In the genomic region with DNA sequence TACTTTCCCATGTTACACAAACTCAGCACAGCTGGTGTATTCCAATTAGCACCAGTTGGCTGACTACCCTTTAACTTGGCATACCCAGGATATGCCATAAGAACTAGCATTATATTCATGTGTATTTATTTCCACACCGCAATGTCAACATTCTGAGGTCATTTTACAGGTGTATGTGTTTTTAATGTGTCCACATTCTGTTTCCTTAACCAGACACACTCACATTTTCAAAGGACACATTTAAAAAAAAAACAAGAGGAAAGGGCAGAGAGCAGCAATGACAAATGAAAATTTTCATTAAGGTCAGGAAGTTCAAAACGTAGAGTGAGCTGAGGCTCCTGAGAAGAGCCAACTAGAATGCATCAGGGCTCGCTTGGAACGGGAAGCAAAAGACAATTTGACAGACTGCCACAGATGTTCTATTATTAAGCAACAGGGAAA, we compare ENCODE assay signal across 1 cellular context.
A peak's percentile ranks its signal among the peaks of the same experiment; 100 is the strongest.
TF ChIP-seq lines count a peak whose summit lies in the region.

No MANE protein-coding gene starts in this region.

TF ChIP-seq in HepG2, 621 proteins besides CTCF, POLR2A, EP300 and RAD21 (continued from another document and continues in another):
- TF ChIP-seq, protein P1, sequence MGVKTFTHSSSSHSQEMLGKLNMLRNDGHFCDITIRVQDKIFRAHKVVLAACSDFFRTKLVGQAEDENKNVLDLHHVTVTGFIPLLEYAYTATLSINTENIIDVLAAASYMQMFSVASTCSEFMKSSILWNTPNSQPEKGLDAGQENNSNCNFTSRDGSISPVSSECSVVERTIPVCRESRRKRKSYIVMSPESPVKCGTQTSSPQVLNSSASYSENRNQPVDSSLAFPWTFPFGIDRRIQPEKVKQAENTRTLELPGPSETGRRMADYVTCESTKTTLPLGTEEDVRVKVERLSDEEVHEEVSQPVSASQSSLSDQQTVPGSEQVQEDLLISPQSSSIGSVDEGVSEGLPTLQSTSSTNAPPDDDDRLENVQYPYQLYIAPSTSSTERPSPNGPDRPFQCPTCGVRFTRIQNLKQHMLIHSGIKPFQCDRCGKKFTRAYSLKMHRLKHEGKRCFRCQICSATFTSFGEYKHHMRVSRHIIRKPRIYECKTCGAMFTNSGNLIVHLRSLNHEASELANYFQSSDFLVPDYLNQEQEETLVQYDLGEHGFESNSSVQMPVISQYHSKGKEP (CRISPR knock-in tag; IDR thresholded peaks at IDR 0.05) = no peak
- TF ChIP-seq RFX1 (IDR thresholded peaks at IDR 0.05) (no peak), SP1 (IDR thresholded peaks at IDR 0.05) (no peak), SP1 (CRISPR knock-in tag; IDR thresholded peaks at IDR 0.05) (no peak), ARNT (IDR thresholded peaks at IDR 0.05) (no peak), ZNF441 (CRISPR knock-in tag; IDR thresholded peaks at IDR 0.05; ENCODE audit: borderline replicate concordance) (no peak), ZNF33B (CRISPR knock-in tag; IDR thresholded peaks at IDR 0.05) (no peak), ZNF558 (CRISPR knock-in tag; IDR thresholded peaks at IDR 0.05; ENCODE audit: borderline replicate concordance) (no peak), FOXK2 (IDR thresholded peaks at IDR 0.05) (no peak), ZNF33A (CRISPR knock-in tag; IDR thresholded peaks at IDR 0.05; ENCODE audit: borderline replicate concordance) (no peak), RBFOX2 (IDR thresholded peaks at IDR 0.05; ENCODE audit: low read depth, low read length) (no peak), MAFF (IDR thresholded peaks at IDR 0.05; ENCODE audit: low read depth, low read length) (no peak), MED13 (CRISPR knock-in tag; IDR thresholded peaks at IDR 0.05) (no peak), ZNF230 (CRISPR knock-in tag; IDR thresholded peaks at IDR 0.05) (no peak), SKI (IDR thresholded peaks at IDR 0.05; ENCODE audit: partially characterized antibody) (no peak), ZNF776 (CRISPR knock-in tag; IDR thresholded peaks at IDR 0.05) (no peak), THYN1 (CRISPR knock-in tag; IDR thresholded peaks at IDR 0.05; ENCODE audit: borderline replicate concordance, low read depth) (no peak), HOXA9 (CRISPR knock-in tag; IDR thresholded peaks at IDR 0.05; ENCODE audit: borderline replicate concordance) (no peak), TGIF2 (CRISPR knock-in tag; IDR thresholded peaks at IDR 0.05) (no peak), ZNF619 (CRISPR knock-in tag; IDR thresholded peaks at IDR 0.05) (no peak), RFXAP (CRISPR knock-in tag; IDR thresholded peaks at IDR 0.05; ENCODE audit: borderline replicate concordance) (no peak), ZBTB20 (CRISPR knock-in tag; IDR thresholded peaks at IDR 0.05; ENCODE audit: borderline replicate concordance, low read depth) (no peak), RBAK (CRISPR knock-in tag; IDR thresholded peaks at IDR 0.05) (no peak), NR2F2 (IDR thresholded peaks at IDR 0.05; ENCODE audit: borderline replicate concordance, low read depth) (peak; percentile 89)
- TF ChIP-seq, protein P2, sequence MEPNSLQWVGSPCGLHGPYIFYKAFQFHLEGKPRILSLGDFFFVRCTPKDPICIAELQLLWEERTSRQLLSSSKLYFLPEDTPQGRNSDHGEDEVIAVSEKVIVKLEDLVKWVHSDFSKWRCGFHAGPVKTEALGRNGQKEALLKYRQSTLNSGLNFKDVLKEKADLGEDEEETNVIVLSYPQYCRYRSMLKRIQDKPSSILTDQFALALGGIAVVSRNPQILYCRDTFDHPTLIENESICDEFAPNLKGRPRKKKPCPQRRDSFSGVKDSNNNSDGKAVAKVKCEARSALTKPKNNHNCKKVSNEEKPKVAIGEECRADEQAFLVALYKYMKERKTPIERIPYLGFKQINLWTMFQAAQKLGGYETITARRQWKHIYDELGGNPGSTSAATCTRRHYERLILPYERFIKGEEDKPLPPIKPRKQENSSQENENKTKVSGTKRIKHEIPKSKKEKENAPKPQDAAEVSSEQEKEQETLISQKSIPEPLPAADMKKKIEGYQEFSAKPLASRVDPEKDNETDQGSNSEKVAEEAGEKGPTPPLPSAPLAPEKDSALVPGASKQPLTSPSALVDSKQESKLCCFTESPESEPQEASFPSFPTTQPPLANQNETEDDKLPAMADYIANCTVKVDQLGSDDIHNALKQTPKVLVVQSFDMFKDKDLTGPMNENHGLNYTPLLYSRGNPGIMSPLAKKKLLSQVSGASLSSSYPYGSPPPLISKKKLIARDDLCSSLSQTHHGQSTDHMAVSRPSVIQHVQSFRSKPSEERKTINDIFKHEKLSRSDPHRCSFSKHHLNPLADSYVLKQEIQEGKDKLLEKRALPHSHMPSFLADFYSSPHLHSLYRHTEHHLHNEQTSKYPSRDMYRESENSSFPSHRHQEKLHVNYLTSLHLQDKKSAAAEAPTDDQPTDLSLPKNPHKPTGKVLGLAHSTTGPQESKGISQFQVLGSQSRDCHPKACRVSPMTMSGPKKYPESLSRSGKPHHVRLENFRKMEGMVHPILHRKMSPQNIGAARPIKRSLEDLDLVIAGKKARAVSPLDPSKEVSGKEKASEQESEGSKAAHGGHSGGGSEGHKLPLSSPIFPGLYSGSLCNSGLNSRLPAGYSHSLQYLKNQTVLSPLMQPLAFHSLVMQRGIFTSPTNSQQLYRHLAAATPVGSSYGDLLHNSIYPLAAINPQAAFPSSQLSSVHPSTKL (CRISPR knock-in tag; IDR thresholded peaks at IDR 0.05) = peak; percentile 89
- TF ChIP-seq, protein P3, sequence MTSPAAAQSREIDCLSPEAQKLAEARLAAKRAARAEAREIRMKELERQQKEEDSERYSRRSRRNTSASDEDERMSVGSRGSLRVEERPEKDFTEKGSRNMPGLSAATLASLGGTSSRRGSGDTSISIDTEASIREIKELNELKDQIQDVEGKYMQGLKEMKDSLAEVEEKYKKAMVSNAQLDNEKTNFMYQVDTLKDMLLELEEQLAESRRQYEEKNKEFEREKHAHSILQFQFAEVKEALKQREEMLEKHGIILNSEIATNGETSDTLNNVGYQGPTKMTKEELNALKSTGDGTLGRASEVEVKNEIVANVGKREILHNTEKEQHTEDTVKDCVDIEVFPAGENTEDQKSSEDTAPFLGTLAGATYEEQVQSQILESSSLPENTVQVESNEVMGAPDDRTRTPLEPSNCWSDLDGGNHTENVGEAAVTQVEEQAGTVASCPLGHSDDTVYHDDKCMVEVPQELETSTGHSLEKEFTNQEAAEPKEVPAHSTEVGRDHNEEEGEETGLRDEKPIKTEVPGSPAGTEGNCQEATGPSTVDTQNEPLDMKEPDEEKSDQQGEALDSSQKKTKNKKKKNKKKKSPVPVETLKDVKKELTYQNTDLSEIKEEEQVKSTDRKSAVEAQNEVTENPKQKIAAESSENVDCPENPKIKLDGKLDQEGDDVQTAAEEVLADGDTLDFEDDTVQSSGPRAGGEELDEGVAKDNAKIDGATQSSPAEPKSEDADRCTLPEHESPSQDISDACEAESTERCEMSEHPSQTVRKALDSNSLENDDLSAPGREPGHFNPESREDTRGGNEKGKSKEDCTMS (CRISPR knock-in tag; conservative IDR thresholded peaks at IDR 0.05) = no peak
- TF ChIP-seq, protein P4, sequence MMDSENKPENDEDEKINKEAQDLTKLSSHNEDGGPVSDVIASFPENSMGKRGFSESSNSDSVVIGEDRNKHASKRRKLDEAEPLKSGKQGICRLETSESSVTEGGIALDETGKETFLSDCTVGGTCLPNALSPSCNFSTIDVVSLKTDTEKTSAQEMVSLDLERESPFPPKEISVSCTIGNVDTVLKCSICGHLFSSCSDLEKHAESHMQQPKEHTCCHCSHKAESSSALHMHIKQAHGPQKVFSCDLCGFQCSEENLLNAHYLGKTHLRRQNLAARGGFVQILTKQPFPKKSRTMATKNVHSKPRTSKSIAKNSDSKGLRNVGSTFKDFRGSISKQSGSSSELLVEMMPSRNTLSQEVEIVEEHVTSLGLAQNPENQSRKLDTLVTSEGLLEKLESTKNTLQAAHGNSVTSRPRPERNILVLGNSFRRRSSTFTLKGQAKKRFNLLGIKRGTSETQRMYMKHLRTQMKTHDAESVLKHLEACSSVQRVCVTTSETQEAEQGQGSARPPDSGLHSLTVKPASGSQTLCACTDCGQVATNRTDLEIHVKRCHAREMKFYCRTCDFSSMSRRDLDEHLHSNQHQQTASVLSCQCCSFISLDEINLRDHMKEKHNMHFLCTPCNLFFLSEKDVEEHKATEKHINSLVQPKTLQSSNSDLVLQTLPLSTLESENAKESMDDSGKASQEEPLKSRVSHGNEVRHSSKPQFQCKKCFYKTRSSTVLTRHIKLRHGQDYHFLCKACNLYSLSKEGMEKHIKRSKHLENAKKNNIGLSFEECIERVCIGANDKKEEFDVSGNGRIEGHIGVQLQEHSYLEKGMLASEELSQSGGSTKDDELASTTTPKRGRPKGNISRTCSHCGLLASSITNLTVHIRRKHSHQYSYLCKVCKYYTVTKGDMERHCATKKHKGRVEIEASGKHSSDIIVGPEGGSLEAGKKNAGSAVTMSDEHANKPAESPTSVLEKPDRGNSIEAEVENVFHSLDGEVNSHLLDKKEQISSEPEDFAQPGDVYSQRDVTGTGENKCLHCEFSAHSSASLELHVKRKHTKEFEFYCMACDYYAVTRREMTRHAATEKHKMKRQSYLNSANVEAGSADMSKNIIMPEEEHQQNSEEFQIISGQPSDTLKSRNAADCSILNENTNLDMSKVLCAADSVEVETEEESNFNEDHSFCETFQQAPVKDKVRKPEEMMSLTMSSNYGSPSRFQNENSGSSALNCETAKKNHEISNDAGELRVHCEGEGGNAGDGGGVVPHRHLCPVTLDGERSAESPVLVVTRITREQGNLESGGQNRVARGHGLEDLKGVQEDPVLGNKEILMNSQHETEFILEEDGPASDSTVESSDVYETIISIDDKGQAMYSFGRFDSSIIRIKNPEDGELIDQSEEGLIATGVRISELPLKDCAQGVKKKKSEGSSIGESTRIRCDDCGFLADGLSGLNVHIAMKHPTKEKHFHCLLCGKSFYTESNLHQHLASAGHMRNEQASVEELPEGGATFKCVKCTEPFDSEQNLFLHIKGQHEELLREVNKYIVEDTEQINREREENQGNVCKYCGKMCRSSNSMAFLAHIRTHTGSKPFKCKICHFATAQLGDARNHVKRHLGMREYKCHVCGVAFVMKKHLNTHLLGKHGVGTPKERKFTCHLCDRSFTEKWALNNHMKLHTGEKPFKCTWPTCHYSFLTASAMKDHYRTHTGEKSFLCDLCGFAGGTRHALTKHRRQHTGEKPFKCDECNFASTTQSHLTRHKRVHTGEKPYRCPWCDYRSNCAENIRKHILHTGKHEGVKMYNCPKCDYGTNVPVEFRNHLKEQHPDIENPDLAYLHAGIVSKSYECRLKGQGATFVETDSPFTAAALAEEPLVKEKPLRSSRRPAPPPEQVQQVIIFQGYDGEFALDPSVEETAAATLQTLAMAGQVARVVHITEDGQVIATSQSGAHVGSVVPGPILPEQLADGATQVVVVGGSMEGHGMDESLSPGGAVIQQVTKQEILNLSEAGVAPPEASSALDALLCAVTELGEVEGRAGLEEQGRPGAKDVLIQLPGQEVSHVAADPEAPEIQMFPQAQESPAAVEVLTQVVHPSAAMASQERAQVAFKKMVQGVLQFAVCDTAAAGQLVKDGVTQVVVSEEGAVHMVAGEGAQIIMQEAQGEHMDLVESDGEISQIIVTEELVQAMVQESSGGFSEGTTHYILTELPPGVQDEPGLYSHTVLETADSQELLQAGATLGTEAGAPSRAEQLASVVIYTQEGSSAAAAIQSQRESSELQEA (CRISPR knock-in tag; IDR thresholded peaks at IDR 0.05; ENCODE audit: not compliant biosample characterization) = no peak
- TF ChIP-seq, protein P5, sequence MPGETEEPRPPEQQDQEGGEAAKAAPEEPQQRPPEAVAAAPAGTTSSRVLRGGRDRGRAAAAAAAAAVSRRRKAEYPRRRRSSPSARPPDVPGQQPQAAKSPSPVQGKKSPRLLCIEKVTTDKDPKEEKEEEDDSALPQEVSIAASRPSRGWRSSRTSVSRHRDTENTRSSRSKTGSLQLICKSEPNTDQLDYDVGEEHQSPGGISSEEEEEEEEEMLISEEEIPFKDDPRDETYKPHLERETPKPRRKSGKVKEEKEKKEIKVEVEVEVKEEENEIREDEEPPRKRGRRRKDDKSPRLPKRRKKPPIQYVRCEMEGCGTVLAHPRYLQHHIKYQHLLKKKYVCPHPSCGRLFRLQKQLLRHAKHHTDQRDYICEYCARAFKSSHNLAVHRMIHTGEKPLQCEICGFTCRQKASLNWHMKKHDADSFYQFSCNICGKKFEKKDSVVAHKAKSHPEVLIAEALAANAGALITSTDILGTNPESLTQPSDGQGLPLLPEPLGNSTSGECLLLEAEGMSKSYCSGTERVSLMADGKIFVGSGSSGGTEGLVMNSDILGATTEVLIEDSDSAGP (CRISPR knock-in tag; IDR thresholded peaks at IDR 0.05; ENCODE audit: borderline replicate concordance) = no peak
- TF ChIP-seq, protein P6, sequence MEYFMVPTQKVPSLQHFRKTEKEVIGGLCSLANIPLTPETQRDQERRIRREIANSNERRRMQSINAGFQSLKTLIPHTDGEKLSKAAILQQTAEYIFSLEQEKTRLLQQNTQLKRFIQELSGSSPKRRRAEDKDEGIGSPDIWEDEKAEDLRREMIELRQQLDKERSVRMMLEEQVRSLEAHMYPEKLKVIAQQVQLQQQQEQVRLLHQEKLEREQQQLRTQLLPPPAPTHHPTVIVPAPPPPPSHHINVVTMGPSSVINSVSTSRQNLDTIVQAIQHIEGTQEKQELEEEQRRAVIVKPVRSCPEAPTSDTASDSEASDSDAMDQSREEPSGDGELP (IDR thresholded peaks at IDR 0.05; ENCODE audit: borderline replicate concordance, low read depth) = peak; percentile 72; the same call in 1 of the 2 replicates
